Comparison of ENCODE assay signal across 18 cellular contexts in genomic region chr5:172180936-172181335, GRCh38. TPM values are rescaled to one million over a fixed set of nuclear protein-coding genes. Genes with fewer than 3 reads are reported as not detected.
DNase-seq lines count a peak whose midpoint lies in the region; ATAC-seq, FAIRE-seq and TF ChIP-seq lines count a peak whose summit lies in the region.
"Had no signal": no experiment of that assay in that cellular context is flagged by ENCODE, and none has a peak within 500 bp of the region (broad histone marks: within the 10 kb centered on the region; RNA-seq: fewer than 3 reads in every experiment).

No MANE protein-coding gene starts in this region.

- H3K9me3 ChIP-seq in CD4-positive, alpha-beta memory T cell (ENCODE audit: control insufficient read depth in 1 of 2, low read length in 2 of 2): no peaks in the 10 kb centered on the region
- H3K9me3 ChIP-seq in GM12878 (replicated peaks; ENCODE audit: control insufficient read depth, insufficient read depth, low read length): no peaks in the 10 kb centered on the region; the same call in 2 of the 3 replicates
- no peaks in the 10 kb centered on the region for H3K9me3 ChIP-seq in right cardiac atrium (ENCODE audit: control insufficient read depth, low read length)
- H3K9me3 ChIP-seq: uterus had no signal

- peak; percentile 60 to 86 (median 72) for DNase-seq in CD4-positive, alpha-beta memory T cell
- DNase-seq in T-cell (peak in 30 of 34 experiments; percentile 29 to 82 (median 58)), GM12878 (ENCODE audit: low read depth, low spot score) (no peak), natural killer cell (no peak), NCI-H1417 (lab: John Stamatoyannopoulos, UW) (no peak), right cardiac atrium (no peak), NCI-H1092 treated with DMSO at 0.1 percent for 48 hours (lab: John Stamatoyannopoulos, UW) (no peak)
- no peak for DNase-seq in NK-92 treated with Interleukin-12 subunit alpha and Interleukin-12 subunit beta, amount 100 ng/mL, for 24 hours (lab: John Stamatoyannopoulos, UW)
- DNase-seq: AML-193, dermis blood vessel endothelial cell, DND-41, NCI-H1105, NCI-H446, uterus had no signal

- in situ Hi-C loops in GM12878 (cut with MboI): no loop called here

- peak overlapping the region; percentile 100 for H3K4me2 ChIP-seq in GM12878 (ENCODE audit: control insufficient read depth, insufficient read depth)

- peaks cover 21 to 62% of the 10 kb centered on the region in 2 donors for H3K36me3 Mint-ChIP-seq in CD4-positive, alpha-beta memory T cell
- H3K36me3 Mint-ChIP-seq in T-cell: peaks cover 41% of the 10 kb centered on the region
- H3K36me3 Mint-ChIP-seq in natural killer cell: no peaks in the 10 kb centered on the region

- H3K4me1 ChIP-seq in CD4-positive, alpha-beta memory T cell (ENCODE audit: insufficient read depth, low read length): peaks cover 98% of the 10 kb centered on the region
- H3K4me1 ChIP-seq in GM12878 (ENCODE audit: control insufficient read depth, insufficient read depth, low read length) (peaks cover 71% of the 10 kb centered on the region), right cardiac atrium (ENCODE audit: control insufficient read depth, insufficient read depth, low read length) (peaks cover 3% of the 10 kb centered on the region)
- H3K4me1 ChIP-seq: uterus had no signal

- BruUV-seq in GM12878 (replicated peaks; lab: Mats Ljungman, UMichigan): no TSS peak

- H3K4me3 ChIP-seq in CD4-positive, alpha-beta memory T cell (ENCODE audit: low read length in 2 of 2): no peak overlapping the region
- H3K4me3 ChIP-seq in GM12878 (peak overlapping the region; percentile 61; the same call in 1 of the 2 replicates), right cardiac atrium (ENCODE audit: low read length) (no peak overlapping the region)
- H3K4me3 ChIP-seq: uterus had no signal

- no peaks in the 10 kb centered on the region for H4K20me1 ChIP-seq in GM12878 (ENCODE audit: control insufficient read depth, insufficient read depth)

- peaks cover 95% of the 10 kb centered on the region for H3K79me2 ChIP-seq in GM12878 (ENCODE audit: control insufficient read depth, insufficient read depth, low read length)

- no peak overlapping the region for H3K9ac ChIP-seq in GM12878 (ENCODE audit: control insufficient read depth, insufficient read depth, low read length)

- no peak for TF ChIP-seq EP300 in GM12878 (IDR thresholded peaks at IDR 0.05; ENCODE audit: borderline replicate concordance in 1 of 2, control insufficient read depth in 1 of 2, low read depth in 2 of 2, low read length in 2 of 2)

- no peaks in the 10 kb centered on the region for H3K27me3 ChIP-seq in CD4-positive, alpha-beta memory T cell (ENCODE audit: insufficient read depth, low read length)
- no peaks in the 10 kb centered on the region for H3K27me3 ChIP-seq in GM12878 (replicated peaks in 1 of 2; ENCODE audit: control insufficient read depth in 2 of 2, insufficient read depth in 2 of 2, low read length in 1 of 2)
- H3K27me3 ChIP-seq in right cardiac atrium (ENCODE audit: control insufficient read depth, insufficient read depth): no peaks in the 10 kb centered on the region
- H3K27me3 ChIP-seq: uterus had no signal

- peak; percentile 50 for TF ChIP-seq POLR2A in GM12878 (IDR thresholded peaks at IDR 0.05; ENCODE audit: low read depth, low read length)

- peak overlapping the region; percentile 87 to 99 (median 98) for H3K27ac Mint-ChIP-seq in CD4-positive, alpha-beta memory T cell
- H3K27ac Mint-ChIP-seq in T-cell (peak overlapping the region; percentile 100), natural killer cell (peak overlapping the region; percentile 97 to 98)

- H2AFZ ChIP-seq in GM12878 (ENCODE audit: control insufficient read depth, low read depth, low read length): no peak overlapping the region

- no peak for TF ChIP-seq CTCF in GM12878 (IDR thresholded peaks at IDR 0.05 in 2 of 3, conservative IDR thresholded peaks at IDR 0.05 in 1 of 3; ENCODE audit: control insufficient read depth in 2 of 3, extremely low read depth in 1 of 3, insufficient read depth in 1 of 3, low read depth in 3 of 3, low read length in 3 of 3)
- no peak for TF ChIP-seq CTCF in natural killer cell (IDR thresholded peaks at IDR 0.05)

- H3K27ac ChIP-seq in CD4-positive, alpha-beta memory T cell (ENCODE audit: low read depth, low read length): peak overlapping the region; percentile 96
- H3K27ac ChIP-seq in GM12878 (ENCODE audit: control insufficient read depth, insufficient read depth): peak overlapping the region; percentile 96
- no peak overlapping the region for H3K27ac ChIP-seq in right cardiac atrium (ENCODE audit: low read length)
- H3K27ac ChIP-seq: uterus had no signal

- no peaks in the 10 kb centered on the region for H3K27me3 Mint-ChIP-seq in CD4-positive, alpha-beta memory T cell
- H3K27me3 Mint-ChIP-seq in T-cell (no peaks in the 10 kb centered on the region), natural killer cell (ENCODE audit: low read depth in 2 of 2) (no peaks in the 10 kb centered on the region)

- RAD21 ChIA-PET in GM12878 (lab: Charles Lee; ENCODE audit: unreplicated experiment): interaction anchor here (1.6 to 3.1 kb wide), 3 partner anchors 66 to 74 kb away, joined by 6 to 12 read pairs (median 8); no protein-coding TSS in a partner anchor

- CTCF ChIA-PET in CD4-positive, alpha-beta memory T cell (lab: Charles Lee; ENCODE audit: partially characterized antibody): interaction anchor here (0.6 to 14.7 kb wide), 4 partner anchors 15 to 765 kb away, joined by 3 to 429 read pairs (median 126); no protein-coding TSS in a partner anchor
- CTCF ChIA-PET in T-cell (lab: Charles Lee): interaction anchor here in 1 of 2 donors (0.9 kb wide), 1 partner anchor 67 kb away, joined by 3 read pairs; no protein-coding TSS in a partner anchor
- CTCF ChIA-PET in GM12878 (lab: Yijun Ruan, JAX): interaction anchor here (0.6 to 1.7 kb wide), 4 partner anchors 8 to 70 kb away, joined by 3 to 6 read pairs (median 3); partner anchors contain the start of gene STK10

- SMC1A ChIA-PET in GM12878 (lab: Charles Lee; ENCODE audit: uncharacterized antibody, unreplicated experiment): interaction anchor here (1.5 to 3.5 kb wide), 4 partner anchors 29 to 69 kb away, joined by 3 to 19 read pairs (median 10); no protein-coding TSS in a partner anchor

- TF ChIP-seq RAD21 in GM12878 (IDR thresholded peaks at IDR 0.05; ENCODE audit: insufficient read depth, low read depth, low read length): no peak

- intact Hi-C loops in CD4-positive, alpha-beta memory T cell (cut with micrococcal nuclease): no loop called here
- intact Hi-C loops in GM12878 (cut with micrococcal nuclease; ENCODE audit: unreplicated experiment): loop anchor here (10.0 kb wide), 1 partner anchor 194 kb away; no protein-coding TSS in a partner anchor
- intact Hi-C loops in natural killer cell (cut with micrococcal nuclease): loop anchor here (10.0 kb wide), 1 partner anchor 104 kb away; the partner anchor contains the start of gene UBTD2
- intact Hi-C loops in right cardiac atrium (cut with DNase I): loop anchor here in 2 of 4 donors (10.0 kb wide), 2 partner anchors 104 to 114 kb away; partner anchors contain the start of gene UBTD2 (in 1 of the 2)

- POLR2A ChIA-PET in CD4-positive, alpha-beta memory T cell (lab: Charles Lee; ENCODE audit: partially characterized antibody): interaction anchor here (0.6 to 18.6 kb wide), 6 partner anchors 6 to 113 kb away, joined by 3 to 878 read pairs (median 14); no protein-coding TSS in a partner anchor
- POLR2A ChIA-PET in T-cell (lab: Charles Lee) (interaction anchor here in 1 of 2 donors (0.7 kb wide), 1 partner anchor 25 kb away, joined by 3 read pairs; no protein-coding TSS in a partner anchor), GM12878 (lab: Charles Lee) (no interaction called here)

- 96% methylated on average over 9 of the region's 9 CpGs for WGBS in GM12878 (ENCODE audit: insufficient coverage, insufficient replicate concordance, low lambda C conversion rate, missing lambda C conversion rate)
- WGBS in right cardiac atrium: 97% methylated on average over 9 of the region's 9 CpGs

- ATAC-seq in T-cell (replicated peaks in 1 of 4): peak in 3 of 4 experiments; percentile 11 to 59 (median 13)
- ATAC-seq in GM12878: no peak
- ATAC-seq in natural killer cell: no peak
- no peak for ATAC-seq in right cardiac atrium
- ATAC-seq: Panc1 had no signal

- peaks cover 0 to 2% (median 0%) of the 10 kb centered on the region in 8 donors for H3K9me3 Mint-ChIP-seq in CD4-positive, alpha-beta memory T cell
- H3K9me3 Mint-ChIP-seq in T-cell (no peaks in the 10 kb centered on the region), natural killer cell (no peaks in the 10 kb centered on the region)

- peak overlapping the region; percentile 73 to 98 (median 82) for H3K4me3 Mint-ChIP-seq in CD4-positive, alpha-beta memory T cell
- H3K4me3 Mint-ChIP-seq in T-cell (peak overlapping the region; percentile 56 to 95 (median 68)), natural killer cell (peak overlapping the region; percentile 82)

- FAIRE-seq in GM12878 (lab: Jason Lieb, UNC): no peak

- no peaks in the 10 kb centered on the region for H3K36me3 ChIP-seq in CD4-positive, alpha-beta memory T cell (ENCODE audit: insufficient read depth, low read length)
- peaks cover 1 to 12% of the 10 kb centered on the region in 2 experiments for H3K36me3 ChIP-seq in GM12878 (ENCODE audit: control insufficient read depth in 2 of 2, insufficient read depth in 2 of 2, low read length in 1 of 2)
- H3K36me3 ChIP-seq: uterus had no signal

- H3K4me1 Mint-ChIP-seq in CD4-positive, alpha-beta memory T cell: peaks cover 43 to 97% (median 77%) of the 10 kb centered on the region in 4 donors
- peaks cover 84 to 98% (median 92%) of the 10 kb centered on the region in 3 donors for H3K4me1 Mint-ChIP-seq in T-cell
- peaks cover 76 to 77% of the 10 kb centered on the region in 2 donors for H3K4me1 Mint-ChIP-seq in natural killer cell

RNA-seq across cellular contexts. Expression of gene STK10, which starts 7.1 kb away (rescaled TPM):
- total RNA-seq in CD4-positive, alpha-beta memory T cell: 100 to 1,000 TPM; 306 to 314 TPM
- polyA plus RNA-seq in CD4-positive, alpha-beta memory T cell: 100 to 1,000 TPM in 1 of 2 donors, 10 to 100 TPM in 1; 24.6 to 161 TPM
- total RNA-seq in T-cell (100 to 1,000 TPM; 305 to 437 (median 331) TPM), GM12878 (2014; rRNA removed) (55.8 and 57.4 TPM in 2 replicates), GM12878 (2014; rRNA removed; fragmentation: Illumina TruSeq; extraction: Trizol) (46.1 and 46.9 TPM in 2 replicates), GM12878 (2021) (75.4 and 96.4 TPM in 2 replicates), natural killer cell (100 to 1,000 TPM; 705 to 879 (median 783) TPM), right cardiac atrium (10 to 100 TPM; 10.1 to 15.7 (median 11.3) TPM)
- 217 and 221 TPM in 2 replicates for total RNA-seq in GM12878 (2013; cell fraction: nucleolus; rRNA removed)
- 28.9 TPM for polyA plus RNA-seq in GM12878 (2011; ENCODE audit: low read depth)
- polyA plus RNA-seq in GM12878 (2011; rRNA removed) (21.1 and 41.8 TPM in 2 replicates), GM12878 (2014; fragmentation: Illumina TruSeq; extraction: Trizol) (33.6 and 53.2 TPM in 2 replicates), GM12878 (2014; fragmentation: Nextera tagmentation; extraction: Ambion mirVana) (10 to 100 TPM; 14.2 to 20.4 TPM), GM12878 (2014; rRNA removed) (48.1 and 53.0 TPM in 2 replicates), GM12878 (2016; fragmentation: Nextera tagmentation; extraction: Ambion mirVana) (10 to 100 TPM; 54.9 to 55.3 TPM), right cardiac atrium (6.1 TPM)
- 45.3 and 48.2 TPM in 2 replicates for polyA plus RNA-seq in GM12878 (2011; cell fraction: cytosol; rRNA removed)
- 80.4 and 105 TPM in 2 replicates for polyA plus RNA-seq in GM12878 (2011; cell fraction: nucleus; rRNA removed)
- 49.9 and 55.9 TPM in 2 replicates for polyA plus RNA-seq in GM12878 (2012)
- polyA minus RNA-seq in GM12878 (2011; rRNA and poly(A)+ RNA removed): 68.4 and 96.0 TPM in 2 replicates
- 35.1 and 36.6 TPM in 2 replicates for polyA minus RNA-seq in GM12878 (2011; cell fraction: cytosol; rRNA and poly(A)+ RNA removed)
- 53.1 and 106 TPM in 2 replicates for polyA minus RNA-seq in GM12878 (2011; cell fraction: nucleus; rRNA and poly(A)+ RNA removed)

RNA-seq across cellular contexts. Expression of gene EFCAB9, which starts 13.0 kb away (rescaled TPM):
- total RNA-seq in CD4-positive, alpha-beta memory T cell: not detected
- polyA plus RNA-seq in CD4-positive, alpha-beta memory T cell: not detected
- total RNA-seq in T-cell: not detected
- total RNA-seq in GM12878 (2013; cell fraction: nucleolus; rRNA removed): not detected in 2 replicates
- total RNA-seq in GM12878 (2014; rRNA removed): not detected in 2 replicates
- total RNA-seq in GM12878 (2014; rRNA removed; fragmentation: Illumina TruSeq; extraction: Trizol): not detected in 2 replicates
- total RNA-seq in GM12878 (2021): not detected in 2 replicates
- not detected for polyA plus RNA-seq in GM12878 (2011; ENCODE audit: low read depth)
- polyA plus RNA-seq in GM12878 (2011; rRNA removed): not detected in 2 replicates
- not detected in 2 replicates for polyA plus RNA-seq in GM12878 (2011; cell fraction: cytosol; rRNA removed)
- polyA plus RNA-seq in GM12878 (2011; cell fraction: nucleus; rRNA removed): not detected in 2 replicates
- not detected in 2 replicates for polyA plus RNA-seq in GM12878 (2012)
- polyA plus RNA-seq in GM12878 (2014; fragmentation: Illumina TruSeq; extraction: Trizol): not detected in 2 replicates
- polyA plus RNA-seq in GM12878 (2014; fragmentation: Nextera tagmentation; extraction: Ambion mirVana): not detected
- polyA plus RNA-seq in GM12878 (2014; rRNA removed): not detected in 2 replicates
- under 1 TPM in 1 of 2 experiments, not detected in 1; 0.73 TPM for polyA plus RNA-seq in GM12878 (2016; fragmentation: Nextera tagmentation; extraction: Ambion mirVana)
- not detected in 2 replicates for polyA minus RNA-seq in GM12878 (2011; rRNA and poly(A)+ RNA removed)
- polyA minus RNA-seq in GM12878 (2011; cell fraction: cytosol; rRNA and poly(A)+ RNA removed): not detected in 2 replicates
- not detected in 2 replicates for polyA minus RNA-seq in GM12878 (2011; cell fraction: nucleus; rRNA and poly(A)+ RNA removed)
- not detected for total RNA-seq in natural killer cell
- total RNA-seq in right cardiac atrium: not detected
- polyA plus RNA-seq in right cardiac atrium: not detected
- total RNA-seq: activated CD8-positive, alpha-beta memory T cell treated with anti-CD3 and anti-CD28 coated beads for 36 hours; dermis blood vessel endothelial cell; fibroblast of villous mesenchyme; mononuclear cell; uterus had no signal

Comparison
In these comparisons a context has a peak if more than half of its experiments do, and no peak if none do; other contexts are left out.
1. DNase-seq: peak in CD4-positive, alpha-beta memory T cell (5 of 5) and T-cell (30 of 34); none in GM12878 (single experiment), natural killer cell (single experiment), NK-92 treated with Interleukin-12 subunit alpha and Interleukin-12 subunit beta, amount 100 ng/mL, for 24 hours (single experiment), NCI-H1417 (0 of 3), right cardiac atrium (0 of 3) and NCI-H1092 treated with DMSO at 0.1 percent for 48 hours (single experiment).
2. ATAC-seq: peak in T-cell (3 of 4); none in GM12878 (single experiment), natural killer cell (0 of 3) and right cardiac atrium (0 of 2).
3. Peak in every context shown above with its lines, with median percentiles within 50 percentile points of each other: H3K27ac Mint-ChIP-seq and H3K4me3 Mint-ChIP-seq.